ENCODE assay signal across 1 cellular context in the genomic region with DNA sequence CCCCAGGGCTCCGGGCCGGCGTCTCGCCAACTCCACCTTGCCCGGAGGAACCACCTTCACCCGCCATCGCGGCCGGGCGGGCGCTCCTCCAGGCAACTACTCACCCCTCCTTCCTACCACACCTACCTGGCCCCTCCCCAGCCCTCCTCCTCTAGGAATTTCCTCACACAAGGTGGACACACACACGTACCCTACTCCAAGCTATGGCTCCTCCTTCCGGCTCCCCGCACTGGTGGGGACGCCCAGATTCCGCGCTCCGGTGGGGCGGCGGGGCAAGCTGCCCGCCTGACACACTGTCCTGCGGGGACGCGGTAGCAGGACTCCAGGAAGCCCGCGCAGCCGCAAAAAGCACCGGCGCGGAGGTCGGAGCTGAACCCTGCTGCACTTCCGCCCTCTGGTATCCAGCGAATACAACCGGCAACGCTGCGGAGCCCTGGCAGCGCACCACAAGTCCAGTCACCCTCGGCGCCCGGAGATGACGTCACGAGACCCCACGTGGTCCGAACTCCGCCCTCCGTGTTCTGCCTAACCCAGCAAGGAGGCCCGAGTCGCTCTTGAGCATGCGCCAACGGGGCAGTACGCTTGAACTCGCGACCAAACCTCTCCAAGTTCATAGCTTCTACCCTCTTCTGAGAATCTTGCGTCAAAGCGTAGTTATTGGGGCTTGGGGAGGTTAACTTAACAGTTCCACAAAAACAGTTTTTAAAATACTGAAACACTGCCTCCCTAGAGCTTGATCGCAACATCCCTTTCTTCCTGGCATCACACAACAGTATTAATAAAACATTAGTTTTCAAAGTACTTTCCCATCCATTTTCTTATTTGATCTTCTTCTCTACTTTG.
TF ChIP-seq lines count a peak whose summit lies in the region.

A gene (minus strand): TSS at position 425 of the 843 bp plus-strand sequence. CDS start 9,552 bp downstream, outside the sequence.

TF ChIP-seq in GM12878, 131 proteins besides CTCF, POLR2A, EP300 and RAD21 (continued from another document and continues in another):
- TF ChIP-seq, protein P1, sequence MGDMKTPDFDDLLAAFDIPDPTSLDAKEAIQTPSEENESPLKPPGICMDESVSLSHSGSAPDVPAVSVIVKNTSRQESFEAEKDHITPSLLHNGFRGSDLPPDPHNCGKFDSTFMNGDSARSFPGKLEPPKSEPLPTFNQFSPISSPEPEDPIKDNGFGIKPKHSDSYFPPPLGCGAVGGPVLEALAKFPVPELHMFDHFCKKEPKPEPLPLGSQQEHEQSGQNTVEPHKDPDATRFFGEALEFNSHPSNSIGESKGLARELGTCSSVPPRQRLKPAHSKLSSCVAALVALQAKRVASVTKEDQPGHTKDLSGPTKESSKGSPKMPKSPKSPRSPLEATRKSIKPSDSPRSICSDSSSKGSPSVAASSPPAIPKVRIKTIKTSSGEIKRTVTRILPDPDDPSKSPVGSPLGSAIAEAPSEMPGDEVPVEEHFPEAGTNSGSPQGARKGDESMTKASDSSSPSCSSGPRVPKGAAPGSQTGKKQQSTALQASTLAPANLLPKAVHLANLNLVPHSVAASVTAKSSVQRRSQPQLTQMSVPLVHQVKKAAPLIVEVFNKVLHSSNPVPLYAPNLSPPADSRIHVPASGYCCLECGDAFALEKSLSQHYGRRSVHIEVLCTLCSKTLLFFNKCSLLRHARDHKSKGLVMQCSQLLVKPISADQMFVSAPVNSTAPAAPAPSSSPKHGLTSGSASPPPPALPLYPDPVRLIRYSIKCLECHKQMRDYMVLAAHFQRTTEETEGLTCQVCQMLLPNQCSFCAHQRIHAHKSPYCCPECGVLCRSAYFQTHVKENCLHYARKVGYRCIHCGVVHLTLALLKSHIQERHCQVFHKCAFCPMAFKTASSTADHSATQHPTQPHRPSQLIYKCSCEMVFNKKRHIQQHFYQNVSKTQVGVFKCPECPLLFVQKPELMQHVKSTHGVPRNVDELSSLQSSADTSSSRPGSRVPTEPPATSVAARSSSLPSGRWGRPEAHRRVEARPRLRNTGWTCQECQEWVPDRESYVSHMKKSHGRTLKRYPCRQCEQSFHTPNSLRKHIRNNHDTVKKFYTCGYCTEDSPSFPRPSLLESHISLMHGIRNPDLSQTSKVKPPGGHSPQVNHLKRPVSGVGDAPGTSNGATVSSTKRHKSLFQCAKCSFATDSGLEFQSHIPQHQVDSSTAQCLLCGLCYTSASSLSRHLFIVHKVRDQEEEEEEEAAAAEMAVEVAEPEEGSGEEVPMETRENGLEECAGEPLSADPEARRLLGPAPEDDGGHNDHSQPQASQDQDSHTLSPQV (IDR thresholded peaks at IDR 0.05), result no peak
- peak; percentile 90 for TF ChIP-seq GATAD2B (conservative IDR thresholded peaks at IDR 0.05; ENCODE audit: low read depth)
- peak; percentile 22 for TF ChIP-seq SP1 (IDR thresholded peaks at IDR 0.05; ENCODE audit: low read depth, low read length)
- no peak for TF ChIP-seq CEBPB (IDR thresholded peaks at IDR 0.05; ENCODE audit: borderline replicate concordance in 1 of 2, low read depth in 2 of 2, low read length in 2 of 2)
- TF ChIP-seq ZNF384 (IDR thresholded peaks at IDR 0.05; ENCODE audit: borderline replicate concordance, low read depth, low read length), result no peak
- TF ChIP-seq POU2F2 (IDR thresholded peaks at IDR 0.05; ENCODE audit: borderline replicate concordance, low read depth, low read length), result peak; percentile 45; the same call in 1 of the 3 replicates
- 0 out of 2 replicates have a peak, but pooled peaks have one; percentile 25 for TF ChIP-seq CHD4 (IDR thresholded peaks at IDR 0.05)
- TF ChIP-seq, protein P2, sequence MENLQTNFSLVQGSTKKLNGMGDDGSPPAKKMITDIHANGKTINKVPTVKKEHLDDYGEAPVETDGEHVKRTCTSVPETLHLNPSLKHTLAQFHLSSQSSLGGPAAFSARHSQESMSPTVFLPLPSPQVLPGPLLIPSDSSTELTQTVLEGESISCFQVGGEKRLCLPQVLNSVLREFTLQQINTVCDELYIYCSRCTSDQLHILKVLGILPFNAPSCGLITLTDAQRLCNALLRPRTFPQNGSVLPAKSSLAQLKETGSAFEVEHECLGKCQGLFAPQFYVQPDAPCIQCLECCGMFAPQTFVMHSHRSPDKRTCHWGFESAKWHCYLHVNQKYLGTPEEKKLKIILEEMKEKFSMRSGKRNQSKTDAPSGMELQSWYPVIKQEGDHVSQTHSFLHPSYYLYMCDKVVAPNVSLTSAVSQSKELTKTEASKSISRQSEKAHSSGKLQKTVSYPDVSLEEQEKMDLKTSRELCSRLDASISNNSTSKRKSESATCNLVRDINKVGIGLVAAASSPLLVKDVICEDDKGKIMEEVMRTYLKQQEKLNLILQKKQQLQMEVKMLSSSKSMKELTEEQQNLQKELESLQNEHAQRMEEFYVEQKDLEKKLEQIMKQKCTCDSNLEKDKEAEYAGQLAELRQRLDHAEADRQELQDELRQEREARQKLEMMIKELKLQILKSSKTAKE (IDR thresholded peaks at IDR 0.05; ENCODE audit: low read depth, poor library complexity, severe bottlenecking), result no peak
- TF ChIP-seq, protein P3, sequence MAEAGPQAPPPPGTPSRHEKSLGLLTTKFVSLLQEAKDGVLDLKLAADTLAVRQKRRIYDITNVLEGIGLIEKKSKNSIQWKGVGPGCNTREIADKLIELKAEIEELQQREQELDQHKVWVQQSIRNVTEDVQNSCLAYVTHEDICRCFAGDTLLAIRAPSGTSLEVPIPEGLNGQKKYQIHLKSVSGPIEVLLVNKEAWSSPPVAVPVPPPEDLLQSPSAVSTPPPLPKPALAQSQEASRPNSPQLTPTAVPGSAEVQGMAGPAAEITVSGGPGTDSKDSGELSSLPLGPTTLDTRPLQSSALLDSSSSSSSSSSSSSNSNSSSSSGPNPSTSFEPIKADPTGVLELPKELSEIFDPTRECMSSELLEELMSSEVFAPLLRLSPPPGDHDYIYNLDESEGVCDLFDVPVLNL (IDR thresholded peaks at IDR 0.05; ENCODE audit: low read depth, low read length), result no peak
- no peak for TF ChIP-seq BMI1 (IDR thresholded peaks at IDR 0.05; ENCODE audit: borderline replicate concordance)
- TF ChIP-seq, protein P4, sequence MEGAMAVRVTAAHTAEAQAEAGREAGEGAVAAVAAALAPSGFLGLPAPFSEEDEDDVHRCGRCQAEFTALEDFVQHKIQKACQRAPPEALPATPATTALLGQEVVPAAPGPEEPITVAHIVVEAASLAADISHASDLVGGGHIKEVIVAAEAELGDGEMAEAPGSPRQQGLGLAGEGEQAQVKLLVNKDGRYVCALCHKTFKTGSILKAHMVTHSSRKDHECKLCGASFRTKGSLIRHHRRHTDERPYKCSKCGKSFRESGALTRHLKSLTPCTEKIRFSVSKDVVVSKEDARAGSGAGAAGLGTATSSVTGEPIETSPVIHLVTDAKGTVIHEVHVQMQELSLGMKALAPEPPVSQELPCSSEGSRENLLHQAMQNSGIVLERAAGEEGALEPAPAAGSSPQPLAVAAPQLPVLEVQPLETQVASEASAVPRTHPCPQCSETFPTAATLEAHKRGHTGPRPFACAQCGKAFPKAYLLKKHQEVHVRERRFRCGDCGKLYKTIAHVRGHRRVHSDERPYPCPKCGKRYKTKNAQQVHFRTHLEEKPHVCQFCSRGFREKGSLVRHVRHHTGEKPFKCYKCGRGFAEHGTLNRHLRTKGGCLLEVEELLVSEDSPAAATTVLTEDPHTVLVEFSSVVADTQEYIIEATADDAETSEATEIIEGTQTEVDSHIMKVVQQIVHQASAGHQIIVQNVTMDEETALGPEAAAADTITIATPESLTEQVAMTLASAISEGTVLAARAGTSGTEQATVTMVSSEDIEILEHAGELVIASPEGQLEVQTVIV (IDR thresholded peaks at IDR 0.05; ENCODE audit: borderline replicate concordance, partially characterized antibody), result peak; percentile 71
- no peak for TF ChIP-seq FOS (IDR thresholded peaks at IDR 0.05; ENCODE audit: borderline replicate concordance, extremely low read depth, insufficient read length)
- peak; percentile 99 for TF ChIP-seq CREB1 (IDR thresholded peaks at IDR 0.05; ENCODE audit: low read depth)
- TF ChIP-seq, protein P5, sequence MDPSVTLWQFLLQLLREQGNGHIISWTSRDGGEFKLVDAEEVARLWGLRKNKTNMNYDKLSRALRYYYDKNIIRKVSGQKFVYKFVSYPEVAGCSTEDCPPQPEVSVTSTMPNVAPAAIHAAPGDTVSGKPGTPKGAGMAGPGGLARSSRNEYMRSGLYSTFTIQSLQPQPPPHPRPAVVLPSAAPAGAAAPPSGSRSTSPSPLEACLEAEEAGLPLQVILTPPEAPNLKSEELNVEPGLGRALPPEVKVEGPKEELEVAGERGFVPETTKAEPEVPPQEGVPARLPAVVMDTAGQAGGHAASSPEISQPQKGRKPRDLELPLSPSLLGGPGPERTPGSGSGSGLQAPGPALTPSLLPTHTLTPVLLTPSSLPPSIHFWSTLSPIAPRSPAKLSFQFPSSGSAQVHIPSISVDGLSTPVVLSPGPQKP (IDR thresholded peaks at IDR 0.05; ENCODE audit: low read depth, low read length), result peak; percentile 36; the same call in 1 of the 2 replicates
- 0 out of 2 replicates have a peak, but pooled peaks have one; percentile 17 for TF ChIP-seq TBL1XR1 (IDR thresholded peaks at IDR 0.05; ENCODE audit: low read depth, low read length)
- TF ChIP-seq ASH2L (IDR thresholded peaks at IDR 0.05; ENCODE audit: borderline replicate concordance, low read depth), result 0 out of 2 replicates have a peak, but pooled peaks have one; percentile 76
- no peak for TF ChIP-seq SMC3 (IDR thresholded peaks at IDR 0.05; ENCODE audit: borderline replicate concordance, low read length)
- TF ChIP-seq ETV6 (conservative IDR thresholded peaks at IDR 0.05 in 1 of 2, IDR thresholded peaks at IDR 0.05 in 1 of 2; ENCODE audit: borderline replicate concordance in 1 of 2, low read depth in 1 of 2), result no peak
- TF ChIP-seq ZNF274 (IDR thresholded peaks at IDR 0.05; ENCODE audit: insufficient read depth, insufficient read length), result no peak
- TF ChIP-seq, protein P6, sequence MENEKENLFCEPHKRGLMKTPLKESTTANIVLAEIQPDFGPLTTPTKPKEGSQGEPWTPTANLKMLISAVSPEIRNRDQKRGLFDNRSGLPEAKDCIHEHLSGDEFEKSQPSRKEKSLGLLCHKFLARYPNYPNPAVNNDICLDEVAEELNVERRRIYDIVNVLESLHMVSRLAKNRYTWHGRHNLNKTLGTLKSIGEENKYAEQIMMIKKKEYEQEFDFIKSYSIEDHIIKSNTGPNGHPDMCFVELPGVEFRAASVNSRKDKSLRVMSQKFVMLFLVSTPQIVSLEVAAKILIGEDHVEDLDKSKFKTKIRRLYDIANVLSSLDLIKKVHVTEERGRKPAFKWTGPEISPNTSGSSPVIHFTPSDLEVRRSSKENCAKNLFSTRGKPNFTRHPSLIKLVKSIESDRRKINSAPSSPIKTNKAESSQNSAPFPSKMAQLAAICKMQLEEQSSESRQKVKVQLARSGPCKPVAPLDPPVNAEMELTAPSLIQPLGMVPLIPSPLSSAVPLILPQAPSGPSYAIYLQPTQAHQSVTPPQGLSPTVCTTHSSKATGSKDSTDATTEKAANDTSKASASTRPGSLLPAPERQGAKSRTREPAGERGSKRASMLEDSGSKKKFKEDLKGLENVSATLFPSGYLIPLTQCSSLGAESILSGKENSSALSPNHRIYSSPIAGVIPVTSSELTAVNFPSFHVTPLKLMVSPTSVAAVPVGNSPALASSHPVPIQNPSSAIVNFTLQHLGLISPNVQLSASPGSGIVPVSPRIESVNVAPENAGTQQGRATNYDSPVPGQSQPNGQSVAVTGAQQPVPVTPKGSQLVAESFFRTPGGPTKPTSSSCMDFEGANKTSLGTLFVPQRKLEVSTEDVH (IDR thresholded peaks at IDR 0.05; ENCODE audit: low read depth, partially characterized antibody), result peak; percentile 80
- no peak for TF ChIP-seq BRCA1 (IDR thresholded peaks at IDR 0.05; ENCODE audit: low read depth, low read length)
- TF ChIP-seq MEF2A (IDR thresholded peaks at IDR 0.05; ENCODE audit: insufficient read depth, low read depth, low read length), result no peak
- TF ChIP-seq, protein P7, sequence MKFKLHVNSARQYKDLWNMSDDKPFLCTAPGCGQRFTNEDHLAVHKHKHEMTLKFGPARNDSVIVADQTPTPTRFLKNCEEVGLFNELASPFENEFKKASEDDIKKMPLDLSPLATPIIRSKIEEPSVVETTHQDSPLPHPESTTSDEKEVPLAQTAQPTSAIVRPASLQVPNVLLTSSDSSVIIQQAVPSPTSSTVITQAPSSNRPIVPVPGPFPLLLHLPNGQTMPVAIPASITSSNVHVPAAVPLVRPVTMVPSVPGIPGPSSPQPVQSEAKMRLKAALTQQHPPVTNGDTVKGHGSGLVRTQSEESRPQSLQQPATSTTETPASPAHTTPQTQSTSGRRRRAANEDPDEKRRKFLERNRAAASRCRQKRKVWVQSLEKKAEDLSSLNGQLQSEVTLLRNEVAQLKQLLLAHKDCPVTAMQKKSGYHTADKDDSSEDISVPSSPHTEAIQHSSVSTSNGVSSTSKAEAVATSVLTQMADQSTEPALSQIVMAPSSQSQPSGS (IDR thresholded peaks at IDR 0.05; ENCODE audit: low read length), result no peak; the same call in 1 of the 2 replicates
- no peak for TF ChIP-seq ZNF207 (IDR thresholded peaks at IDR 0.05; ENCODE audit: borderline replicate concordance)
- TF ChIP-seq, protein P8, sequence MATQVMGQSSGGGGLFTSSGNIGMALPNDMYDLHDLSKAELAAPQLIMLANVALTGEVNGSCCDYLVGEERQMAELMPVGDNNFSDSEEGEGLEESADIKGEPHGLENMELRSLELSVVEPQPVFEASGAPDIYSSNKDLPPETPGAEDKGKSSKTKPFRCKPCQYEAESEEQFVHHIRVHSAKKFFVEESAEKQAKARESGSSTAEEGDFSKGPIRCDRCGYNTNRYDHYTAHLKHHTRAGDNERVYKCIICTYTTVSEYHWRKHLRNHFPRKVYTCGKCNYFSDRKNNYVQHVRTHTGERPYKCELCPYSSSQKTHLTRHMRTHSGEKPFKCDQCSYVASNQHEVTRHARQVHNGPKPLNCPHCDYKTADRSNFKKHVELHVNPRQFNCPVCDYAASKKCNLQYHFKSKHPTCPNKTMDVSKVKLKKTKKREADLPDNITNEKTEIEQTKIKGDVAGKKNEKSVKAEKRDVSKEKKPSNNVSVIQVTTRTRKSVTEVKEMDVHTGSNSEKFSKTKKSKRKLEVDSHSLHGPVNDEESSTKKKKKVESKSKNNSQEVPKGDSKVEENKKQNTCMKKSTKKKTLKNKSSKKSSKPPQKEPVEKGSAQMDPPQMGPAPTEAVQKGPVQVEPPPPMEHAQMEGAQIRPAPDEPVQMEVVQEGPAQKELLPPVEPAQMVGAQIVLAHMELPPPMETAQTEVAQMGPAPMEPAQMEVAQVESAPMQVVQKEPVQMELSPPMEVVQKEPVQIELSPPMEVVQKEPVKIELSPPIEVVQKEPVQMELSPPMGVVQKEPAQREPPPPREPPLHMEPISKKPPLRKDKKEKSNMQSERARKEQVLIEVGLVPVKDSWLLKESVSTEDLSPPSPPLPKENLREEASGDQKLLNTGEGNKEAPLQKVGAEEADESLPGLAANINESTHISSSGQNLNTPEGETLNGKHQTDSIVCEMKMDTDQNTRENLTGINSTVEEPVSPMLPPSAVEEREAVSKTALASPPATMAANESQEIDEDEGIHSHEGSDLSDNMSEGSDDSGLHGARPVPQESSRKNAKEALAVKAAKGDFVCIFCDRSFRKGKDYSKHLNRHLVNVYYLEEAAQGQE (IDR thresholded peaks at IDR 0.05; ENCODE audit: low read depth, low read length), result no peak
- TF ChIP-seq, protein P9, sequence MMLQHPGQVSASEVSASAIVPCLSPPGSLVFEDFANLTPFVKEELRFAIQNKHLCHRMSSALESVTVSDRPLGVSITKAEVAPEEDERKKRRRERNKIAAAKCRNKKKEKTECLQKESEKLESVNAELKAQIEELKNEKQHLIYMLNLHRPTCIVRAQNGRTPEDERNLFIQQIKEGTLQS (IDR thresholded peaks at IDR 0.05; ENCODE audit: borderline replicate concordance, extremely low read depth, low read depth, low read length), result peak; percentile 98
- peak; percentile 46 to 71; a peak in 3 of 4 replicates for TF ChIP-seq BHLHE40 (IDR thresholded peaks at IDR 0.05; ENCODE audit: borderline replicate concordance in 1 of 2, low read depth in 2 of 2, low read length in 1 of 2)
